ENCODE assay signal across 1 cellular context in the genomic region with DNA sequence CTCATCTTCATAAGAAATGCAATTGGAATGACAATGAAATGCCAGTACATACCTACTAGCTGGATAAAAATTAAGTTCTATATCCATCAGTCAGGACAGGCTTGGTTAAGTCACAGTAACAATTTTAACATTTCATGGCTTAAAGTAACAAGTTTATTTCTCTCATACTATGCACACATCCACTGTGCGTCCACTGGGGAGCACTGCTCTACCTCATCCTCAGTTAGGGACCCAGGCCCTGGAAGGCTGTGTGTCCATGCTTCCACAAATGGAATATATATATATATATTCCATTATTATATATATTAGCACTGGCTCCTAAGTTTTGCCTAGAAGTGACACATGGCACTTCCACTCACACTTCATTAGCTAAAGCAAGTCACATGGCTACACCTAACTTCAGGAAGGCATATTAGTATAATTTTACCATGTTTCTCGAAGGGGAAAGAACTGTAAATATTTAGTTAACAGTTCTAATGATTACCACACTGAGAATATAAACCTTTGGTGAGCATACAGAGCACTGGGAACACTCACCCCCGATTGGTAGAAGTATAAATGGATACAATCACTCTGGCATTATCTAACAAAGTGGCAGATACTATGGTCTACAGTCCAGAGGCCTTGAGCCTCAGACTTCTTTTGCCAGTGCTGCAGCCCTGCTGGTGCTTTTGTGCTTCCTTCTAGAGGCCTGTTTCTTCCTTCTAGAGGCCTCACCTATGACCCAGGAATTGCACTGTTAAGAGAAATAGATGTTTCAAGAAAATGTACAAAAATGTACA.
TF ChIP-seq lines count a peak whose summit lies in the region.

No MANE protein-coding gene starts in this region.

TF ChIP-seq in K562, 482 proteins besides CTCF, POLR2A, EP300 and RAD21:
- TF ChIP-seq, protein P1, sequence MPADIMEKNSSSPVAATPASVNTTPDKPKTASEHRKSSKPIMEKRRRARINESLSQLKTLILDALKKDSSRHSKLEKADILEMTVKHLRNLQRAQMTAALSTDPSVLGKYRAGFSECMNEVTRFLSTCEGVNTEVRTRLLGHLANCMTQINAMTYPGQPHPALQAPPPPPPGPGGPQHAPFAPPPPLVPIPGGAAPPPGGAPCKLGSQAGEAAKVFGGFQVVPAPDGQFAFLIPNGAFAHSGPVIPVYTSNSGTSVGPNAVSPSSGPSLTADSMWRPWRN (IDR thresholded peaks at IDR 0.05; ENCODE audit: low read depth): no peak
- TF ChIP-seq SIRT6 (IDR thresholded peaks at IDR 0.05; ENCODE audit: low read depth, low read length): no peak
- TF ChIP-seq RAD51 (IDR thresholded peaks at IDR 0.05; ENCODE audit: borderline replicate concordance, low read depth): no peak
- TF ChIP-seq, protein P2, sequence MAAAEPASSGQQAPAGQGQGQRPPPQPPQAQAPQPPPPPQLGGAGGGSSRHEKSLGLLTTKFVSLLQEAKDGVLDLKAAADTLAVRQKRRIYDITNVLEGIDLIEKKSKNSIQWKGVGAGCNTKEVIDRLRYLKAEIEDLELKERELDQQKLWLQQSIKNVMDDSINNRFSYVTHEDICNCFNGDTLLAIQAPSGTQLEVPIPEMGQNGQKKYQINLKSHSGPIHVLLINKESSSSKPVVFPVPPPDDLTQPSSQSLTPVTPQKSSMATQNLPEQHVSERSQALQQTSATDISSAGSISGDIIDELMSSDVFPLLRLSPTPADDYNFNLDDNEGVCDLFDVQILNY (CRISPR knock-in tag; IDR thresholded peaks at IDR 0.05): no peak
- TF ChIP-seq BRD9 (IDR thresholded peaks at IDR 0.05; ENCODE audit: low read depth, partially characterized antibody): no peak
- TF ChIP-seq RFX7 (CRISPR knock-in tag; IDR thresholded peaks at IDR 0.05): no peak
- TF ChIP-seq MAZ (CRISPR knock-in tag; conservative IDR thresholded peaks at IDR 0.05 in 1 of 2, IDR thresholded peaks at IDR 0.05 in 1 of 2): no peak
- no peak for TF ChIP-seq KAT2B (IDR thresholded peaks at IDR 0.05; ENCODE audit: low read depth, low read length)
- no peak for TF ChIP-seq ZFPM2 (CRISPR knock-in tag; IDR thresholded peaks at IDR 0.05)
- no peak for TF ChIP-seq BRD4 (IDR thresholded peaks at IDR 0.05)
TF ChIP-seq in K562: peak in this region for 0.
